8 cellular contexts compared by ENCODE assay signal in the genomic region with DNA sequence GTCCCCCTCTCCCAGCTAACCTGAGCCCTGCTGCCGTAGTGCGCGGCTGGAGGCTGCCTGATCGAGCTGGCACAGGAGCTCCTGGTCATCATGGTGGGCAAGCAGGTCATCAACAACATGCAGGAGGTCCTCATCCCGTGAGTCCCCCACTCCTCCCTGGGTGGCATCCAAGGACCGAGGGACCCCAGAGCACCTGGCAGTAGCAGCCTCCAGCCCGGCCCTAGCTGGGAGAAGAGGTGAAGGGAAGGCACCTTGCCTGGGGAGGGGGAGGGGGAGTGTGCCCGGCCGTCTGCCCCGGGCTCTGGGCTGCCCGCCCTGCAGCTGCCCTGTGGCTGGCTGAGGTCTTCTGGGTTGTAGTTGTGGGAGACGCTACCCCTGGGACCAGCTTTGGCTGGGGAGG. TPM values are rescaled to one million over a fixed set of nuclear protein-coding genes. Genes with fewer than 3 reads are reported as not detected.
"Had no signal": no experiment of that assay in that cellular context is flagged by ENCODE, and none has a peak within 500 bp of the region (broad histone marks: within the 10 kb centered on the region; RNA-seq: fewer than 3 reads in every experiment).

No MANE protein-coding gene starts in this region.

- H3K36me3 ChIP-seq: HAP-1 had no signal

- ATAC-seq: HCT116 had no signal

- H3K27me3 Mint-ChIP-seq: IgD-negative memory B cell had no signal

- H3K27ac ChIP-seq: GM23248 had no signal

- H3K4me3 ChIP-seq: GM23248, HAP-1 had no signal

- H3K27ac Mint-ChIP-seq: HFFc6 had no signal

- H3K36me3 Mint-ChIP-seq: IgD-negative memory B cell had no signal

- H3K9me3 Mint-ChIP-seq: HFFc6, IgD-negative memory B cell had no signal

- H3K9me3 ChIP-seq: HAP-1 had no signal

- H3K4me3 Mint-ChIP-seq: HFFc6 had no signal

- DNase-seq: GOT3, H7, HFFc6, KBM-7 had no signal

RNA-seq across cellular contexts. Expression of a gene that starts 26.3 kb away (rescaled TPM):
- polyA plus RNA-seq: IgD-negative memory B cell had no signal
